23 cellular contexts compared by ENCODE assay signal in genomic region chr15:41254560-41254959, GRCh38. TPM values are rescaled to one million over a fixed set of nuclear protein-coding genes. Genes with fewer than 3 reads are reported as not detected.
A peak's percentile ranks its signal among the peaks of the same experiment; 100 is the strongest.
DNase-seq lines count a peak whose midpoint lies in the region; ATAC-seq, FAIRE-seq and TF ChIP-seq lines count a peak whose summit lies in the region.
"Had no signal": no experiment of that assay in that cellular context is flagged by ENCODE, and none has a peak within 500 bp of the region (broad histone marks: within the 10 kb centered on the region; RNA-seq: fewer than 3 reads in every experiment).

No MANE protein-coding gene starts in this region.

- H3K27me3 Mint-ChIP-seq in stimulated activated naive B cell treated with anti-CD40 and anti-IgM and Interleukin-4, amounts not matched to agents 10 μg/mL and 1 μg/mL and 100 μg/mL, for 72 hours, result no peaks in the 10 kb centered on the region
- H3K27me3 Mint-ChIP-seq: CD8-positive, alpha-beta memory T cell had no signal

- H3K4me2 ChIP-seq in Loucy (ENCODE audit: low read depth, low read length, poor library complexity, severe bottlenecking) (peak overlapping the region; percentile 82), PC-9 (no peak overlapping the region)

- no peak for TF ChIP-seq CTCF in Loucy (conservative IDR thresholded peaks at IDR 0.05; ENCODE audit: low read length)
- no peak for TF ChIP-seq CTCF in PC-9 (conservative IDR thresholded peaks at IDR 0.05)
- no peak for TF ChIP-seq CTCF in foreskin keratinocyte (conservative IDR thresholded peaks at IDR 0.05)
- no peak for TF ChIP-seq CTCF in tibial nerve (IDR thresholded peaks at IDR 0.05)

- peak overlapping the region; percentile 13; the same call in 1 of the 2 replicates for H2AFZ ChIP-seq in Loucy (ENCODE audit: low read length)
- H2AFZ ChIP-seq in PC-9, result no peak overlapping the region

- H3K9me3 Mint-ChIP-seq in stimulated activated naive B cell treated with anti-CD40 and anti-IgM and Interleukin-4, amounts not matched to agents 10 μg/mL and 1 μg/mL and 100 μg/mL, for 72 hours, result no peaks in the 10 kb centered on the region
- H3K9me3 Mint-ChIP-seq: CD8-positive, alpha-beta memory T cell had no signal

- POLR2A ChIA-PET in PC-9 (lab: Charles Lee; ENCODE audit: unreplicated experiment), result no interaction called here

- no peak overlapping the region for H3K4me3 Mint-ChIP-seq in stimulated activated naive B cell treated with anti-CD40 and anti-IgM and Interleukin-4, amounts not matched to agents 10 μg/mL and 1 μg/mL and 100 μg/mL, for 72 hours
- H3K4me3 Mint-ChIP-seq: CD8-positive, alpha-beta memory T cell had no signal

- H3K36me3 Mint-ChIP-seq in stimulated activated naive B cell treated with anti-CD40 and anti-IgM and Interleukin-4, amounts not matched to agents 10 μg/mL and 1 μg/mL and 100 μg/mL, for 72 hours, result peaks cover 16 to 19% of the 10 kb centered on the region in 2 donors

- H3F3A ChIP-seq in Loucy (ENCODE audit: low read depth) (peaks cover 6% of the 10 kb centered on the region; the same call in 1 of the 2 replicates), PC-9 (ENCODE audit: insufficient read depth, low read depth) (peaks cover 45% of the 10 kb centered on the region)

- peaks cover 45% of the 10 kb centered on the region for H3K4me1 ChIP-seq in Loucy (ENCODE audit: insufficient read depth, low read length, poor library complexity, severe bottlenecking)
- peaks cover 63% of the 10 kb centered on the region for H3K4me1 ChIP-seq in PC-9 (replicated peaks; ENCODE audit: insufficient read depth)
- peaks cover 8% of the 10 kb centered on the region for H3K4me1 ChIP-seq in foreskin keratinocyte
- H3K4me1 ChIP-seq in tibial nerve, result peaks cover 0 to 21% (median 0%) of the 10 kb centered on the region in 4 donors

- BruUV-seq in PC-9 (replicated peaks; lab: Mats Ljungman, UMichigan), result no TSS peak

- H3K4me3 ChIP-seq in Loucy (ENCODE audit: low read length, poor library complexity, severe bottlenecking) (peak overlapping the region; percentile 66), PC-9 (no peak overlapping the region), tibial nerve (no peak overlapping the region)

- CTCF ChIA-PET in PC-9 (lab: Charles Lee), result no interaction called here

- DNase-seq in GM18507 (ENCODE audit: extremely low spot score, insufficient read length, low read depth) (no peak), PC-9 (no peak), NCI-H748 treated with DMSO at 0.1 percent for 48 hours (lab: John Stamatoyannopoulos, UW) (no peak), posterior cingulate gyrus (no peak), foreskin keratinocyte (no peak), tibial nerve (ENCODE audit: low spot score in 2 of 2) (no peak)
- DNase-seq in stimulated activated naive B cell treated with anti-CD40 and anti-IgM and Interleukin-4, amounts not matched to agents 10 μg/mL and 1 μg/mL and 100 μg/mL, for 72 hours, result no peak
- DNase-seq: CD8-positive, alpha-beta memory T cell; DMS79; NCI-H1417 treated with DMSO at 0.1 percent for 48 hours; NCI-H1930; NCI-H2171 treated with DMSO at 0.1 percent for 48 hours; RPMI8226; T-helper 2 cell had no signal

- H3K36me3 ChIP-seq in Loucy (ENCODE audit: insufficient read depth, low read length), result peaks cover 3% of the 10 kb centered on the region; the same call in 1 of the 2 replicates
- 0 out of 2 replicates have a peak, but pooled peaks cover 12% of the 10 kb centered on the region for H3K36me3 ChIP-seq in PC-9 (ENCODE audit: low read depth)
- peaks cover 0 to 44% (median 0%) of the 10 kb centered on the region in 3 donors for H3K36me3 ChIP-seq in tibial nerve

- peaks cover 13 to 36% of the 10 kb centered on the region in 2 donors for H3K4me1 Mint-ChIP-seq in stimulated activated naive B cell treated with anti-CD40 and anti-IgM and Interleukin-4, amounts not matched to agents 10 μg/mL and 1 μg/mL and 100 μg/mL, for 72 hours

- no peak for TF ChIP-seq POLR2A in tibial nerve (IDR thresholded peaks at IDR 0.05)

- no peak for TF ChIP-seq EP300 in tibial nerve (IDR thresholded peaks at IDR 0.05)

- H3K9me3 ChIP-seq in Loucy (ENCODE audit: insufficient read depth, low read depth, low read length) (no peaks in the 10 kb centered on the region), PC-9 (ENCODE audit: insufficient read depth, low read depth) (no peaks in the 10 kb centered on the region), tibial nerve (no peaks in the 10 kb centered on the region)

- no peaks in the 10 kb centered on the region for H3K9me2 ChIP-seq in Loucy (replicated peaks; ENCODE audit: low read depth, low read length)
- H3K9me2 ChIP-seq in PC-9 (ENCODE audit: insufficient read depth), result no peaks in the 10 kb centered on the region

- H4K20me1 ChIP-seq in Loucy (ENCODE audit: insufficient read depth, low read length, poor library complexity, severe bottlenecking), result no peaks in the 10 kb centered on the region
- no peaks in the 10 kb centered on the region for H4K20me1 ChIP-seq in PC-9 (ENCODE audit: insufficient read depth)

- peak; percentile 21 for FAIRE-seq in GM18507 (lab: Jason Lieb, UNC)
- FAIRE-seq: D721Med, GM12891, H1, HepG2 had no signal

- H3K79me2 ChIP-seq in Loucy (ENCODE audit: insufficient read depth, low read length) (peaks cover 8% of the 10 kb centered on the region), PC-9 (ENCODE audit: low read depth) (peaks cover 23% of the 10 kb centered on the region; the same call in 1 of the 2 replicates)

- WGBS in tibial nerve, 2 donors, result 87 to 92% methylated on average over 4 of the region's 4 CpGs

- peak overlapping the region; percentile 56 for H3K27ac Mint-ChIP-seq in stimulated activated naive B cell treated with anti-CD40 and anti-IgM and Interleukin-4, amounts not matched to agents 10 μg/mL and 1 μg/mL and 100 μg/mL, for 72 hours
- H3K27ac Mint-ChIP-seq: CD8-positive, alpha-beta memory T cell had no signal

- intact Hi-C loops in PC-9 (cut with micrococcal nuclease; ENCODE audit: unreplicated experiment), result no loop called here
- intact Hi-C loops in posterior cingulate gyrus (cut with DNase I), result no loop called here

- H3K27me3 ChIP-seq in Loucy (ENCODE audit: insufficient read depth, low read length, poor library complexity, severe bottlenecking) (no peaks in the 10 kb centered on the region), PC-9 (ENCODE audit: insufficient read depth, low read depth) (no peaks in the 10 kb centered on the region), foreskin keratinocyte (no peaks in the 10 kb centered on the region), tibial nerve (no peaks in the 10 kb centered on the region)

- peak overlapping the region; percentile 80 for H3K9ac ChIP-seq in Loucy (ENCODE audit: low read depth, low read length, poor library complexity, severe bottlenecking)

- ATAC-seq in stimulated activated naive B cell treated with anti-CD40 and anti-IgM and Interleukin-4, amounts not matched to agents 10 μg/mL and 1 μg/mL and 100 μg/mL, for 72 hours (replicated peaks), result peak; percentile 60 to 62
- ATAC-seq in foreskin keratinocyte, result no peak
- ATAC-seq: HepG2 had no signal

- H3K27ac ChIP-seq in PC-9 (peak overlapping the region; percentile 89; the same call in 1 of the 2 replicates), foreskin keratinocyte (no peak overlapping the region), tibial nerve (no peak overlapping the region)

RNA-seq across cellular contexts. Expression of gene CHP1, which starts 23.5 kb away (rescaled TPM):
- total RNA-seq in PC-9 (2021), result 133 and 199 TPM in 2 replicates
- 88.0 and 92.4 TPM in 2 replicates for total RNA-seq in foreskin keratinocyte
- polyA plus RNA-seq in foreskin keratinocyte, result 44.5 and 45.8 TPM in 2 replicates
- 100 to 1,000 TPM in 3 of 4 donors, 10 to 100 TPM in 1; 77.9 to 168 (median 132) TPM for total RNA-seq in tibial nerve

RNA-seq across cellular contexts. Expression of gene EXD1, which starts 24.0 kb away (rescaled TPM):
- 0.70 TPM in 1 of 2 replicates, not detected in the other for total RNA-seq in PC-9 (2021)
- total RNA-seq in foreskin keratinocyte, result 0.07 TPM in 1 of 2 replicates, not detected in the other
- polyA plus RNA-seq in foreskin keratinocyte, result 0.02 TPM in 1 of 2 replicates, not detected in the other
- total RNA-seq in tibial nerve, result not detected
- total RNA-seq: CD8-positive, alpha-beta memory T cell; HepG2; LHCN-M2; NCI-H460 had no signal
- polyA plus RNA-seq: AG04450, BJ, HepG2 had no signal
